1 cellular context compared by ENCODE assay signal in genomic region chr18:48538531-48539405, GRCh38.
A peak's percentile ranks its signal among the peaks of the same experiment; 100 is the strongest.
TF ChIP-seq lines count a peak whose summit lies in the region.

Gene CTIF, plus strand, starts transcription at chr18:48539031. Its CDS starts 80,535 bp downstream, at chr18:48619566.

TF ChIP-seq in HepG2, 621 proteins besides CTCF, POLR2A, EP300 and RAD21 (continued from another document and continues in another):
- TF ChIP-seq HOXA7 (CRISPR knock-in tag; IDR thresholded peaks at IDR 0.05) (no peak), REPIN1 (CRISPR knock-in tag; IDR thresholded peaks at IDR 0.05; ENCODE audit: borderline replicate concordance, low read depth) (peak; percentile 44; the same call in 1 of the 2 replicates), ZFP82 (CRISPR knock-in tag; IDR thresholded peaks at IDR 0.05; ENCODE audit: borderline replicate concordance) (no peak), ZNF430 (CRISPR knock-in tag; IDR thresholded peaks at IDR 0.05) (no peak), ZNF235 (CRISPR knock-in tag; IDR thresholded peaks at IDR 0.05; ENCODE audit: borderline replicate concordance) (no peak), ZFX (CRISPR knock-in tag; IDR thresholded peaks at IDR 0.05; ENCODE audit: low read depth) (peak; percentile 71), ZNF558 (CRISPR knock-in tag; IDR thresholded peaks at IDR 0.05; ENCODE audit: borderline replicate concordance) (no peak), FOXP4 (CRISPR knock-in tag; IDR thresholded peaks at IDR 0.05) (peak; percentile 11; the same call in 1 of the 2 replicates), NFE2L1 (CRISPR knock-in tag; IDR thresholded peaks at IDR 0.05; ENCODE audit: borderline replicate concordance) (no peak), ZNF567 (CRISPR knock-in tag; IDR thresholded peaks at IDR 0.05; ENCODE audit: borderline replicate concordance) (no peak), ARID3A (IDR thresholded peaks at IDR 0.05; ENCODE audit: low read depth, low read length) (no peak), HOXA5 (CRISPR knock-in tag; IDR thresholded peaks at IDR 0.05) (0 out of 2 replicates have a peak, but pooled peaks have one; percentile 30), SP2 (CRISPR knock-in tag; IDR thresholded peaks at IDR 0.05) (no peak), WIZ (CRISPR knock-in tag; IDR thresholded peaks at IDR 0.05) (no peak), ZNF564 (CRISPR knock-in tag; IDR thresholded peaks at IDR 0.05) (no peak), POLR2G (IDR thresholded peaks at IDR 0.05; ENCODE audit: low read depth, low read length) (peak; percentile 88), TCF12 (IDR thresholded peaks at IDR 0.05) (no peak), TCF12 (CRISPR knock-in tag; IDR thresholded peaks at IDR 0.05) (no peak), KDM5A (IDR thresholded peaks at IDR 0.05; ENCODE audit: borderline replicate concordance, low read length) (no peak), PHF8 (CRISPR knock-in tag; IDR thresholded peaks at IDR 0.05) (peak; percentile 79), ATM (IDR thresholded peaks at IDR 0.05; ENCODE audit: borderline replicate concordance) (no peak), ZNF260 (CRISPR knock-in tag; IDR thresholded peaks at IDR 0.05; ENCODE audit: borderline replicate concordance, low read depth) (no peak), SMAD1 (CRISPR knock-in tag; IDR thresholded peaks at IDR 0.05; ENCODE audit: borderline replicate concordance, low read depth) (no peak), SOX6 (IDR thresholded peaks at IDR 0.05) (no peak), SOX6 (CRISPR knock-in tag; IDR thresholded peaks at IDR 0.05) (peak; percentile 70), ZNF713 (CRISPR knock-in tag; IDR thresholded peaks at IDR 0.05) (no peak), ZNF451 (CRISPR knock-in tag; IDR thresholded peaks at IDR 0.05) (no peak), DR1 (CRISPR knock-in tag; IDR thresholded peaks at IDR 0.05) (no peak), ZFP90 (CRISPR knock-in tag; IDR thresholded peaks at IDR 0.05; ENCODE audit: borderline replicate concordance) (peak; percentile 49; the same call in 1 of the 2 replicates), PHF5A (CRISPR knock-in tag; IDR thresholded peaks at IDR 0.05; ENCODE audit: low read depth, unreplicated experiment) (no peak), KLF9 (CRISPR knock-in tag; IDR thresholded peaks at IDR 0.05; ENCODE audit: low read depth) (no peak), GTF3A (CRISPR knock-in tag; conservative IDR thresholded peaks at IDR 0.05) (no peak), FOXP1 (IDR thresholded peaks at IDR 0.05) (no peak), FOXP1 (CRISPR knock-in tag; IDR thresholded peaks at IDR 0.05) (no peak), SIX4 (CRISPR knock-in tag; IDR thresholded peaks at IDR 0.05) (peak; percentile 10; the same call in 1 of the 2 replicates), KLF6 (CRISPR knock-in tag; IDR thresholded peaks at IDR 0.05) (peak; percentile 60), CBFB (CRISPR knock-in tag; IDR thresholded peaks at IDR 0.05) (no peak), KLF15 (CRISPR knock-in tag; IDR thresholded peaks at IDR 0.05; ENCODE audit: borderline replicate concordance) (peak; percentile 61; the same call in 1 of the 2 replicates), ZNF44 (CRISPR knock-in tag; IDR thresholded peaks at IDR 0.05) (no peak)
- TF ChIP-seq, protein P1, sequence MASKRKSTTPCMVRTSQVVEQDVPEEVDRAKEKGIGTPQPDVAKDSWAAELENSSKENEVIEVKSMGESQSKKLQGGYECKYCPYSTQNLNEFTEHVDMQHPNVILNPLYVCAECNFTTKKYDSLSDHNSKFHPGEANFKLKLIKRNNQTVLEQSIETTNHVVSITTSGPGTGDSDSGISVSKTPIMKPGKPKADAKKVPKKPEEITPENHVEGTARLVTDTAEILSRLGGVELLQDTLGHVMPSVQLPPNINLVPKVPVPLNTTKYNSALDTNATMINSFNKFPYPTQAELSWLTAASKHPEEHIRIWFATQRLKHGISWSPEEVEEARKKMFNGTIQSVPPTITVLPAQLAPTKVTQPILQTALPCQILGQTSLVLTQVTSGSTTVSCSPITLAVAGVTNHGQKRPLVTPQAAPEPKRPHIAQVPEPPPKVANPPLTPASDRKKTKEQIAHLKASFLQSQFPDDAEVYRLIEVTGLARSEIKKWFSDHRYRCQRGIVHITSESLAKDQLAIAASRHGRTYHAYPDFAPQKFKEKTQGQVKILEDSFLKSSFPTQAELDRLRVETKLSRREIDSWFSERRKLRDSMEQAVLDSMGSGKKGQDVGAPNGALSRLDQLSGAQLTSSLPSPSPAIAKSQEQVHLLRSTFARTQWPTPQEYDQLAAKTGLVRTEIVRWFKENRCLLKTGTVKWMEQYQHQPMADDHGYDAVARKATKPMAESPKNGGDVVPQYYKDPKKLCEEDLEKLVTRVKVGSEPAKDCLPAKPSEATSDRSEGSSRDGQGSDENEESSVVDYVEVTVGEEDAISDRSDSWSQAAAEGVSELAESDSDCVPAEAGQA (IDR thresholded peaks at IDR 0.05; ENCODE audit: low read depth), result no peak
- TF ChIP-seq, protein P1 (CRISPR knock-in tag; IDR thresholded peaks at IDR 0.05; ENCODE audit: borderline replicate concordance), result no peak
- TF ChIP-seq, protein P2, sequence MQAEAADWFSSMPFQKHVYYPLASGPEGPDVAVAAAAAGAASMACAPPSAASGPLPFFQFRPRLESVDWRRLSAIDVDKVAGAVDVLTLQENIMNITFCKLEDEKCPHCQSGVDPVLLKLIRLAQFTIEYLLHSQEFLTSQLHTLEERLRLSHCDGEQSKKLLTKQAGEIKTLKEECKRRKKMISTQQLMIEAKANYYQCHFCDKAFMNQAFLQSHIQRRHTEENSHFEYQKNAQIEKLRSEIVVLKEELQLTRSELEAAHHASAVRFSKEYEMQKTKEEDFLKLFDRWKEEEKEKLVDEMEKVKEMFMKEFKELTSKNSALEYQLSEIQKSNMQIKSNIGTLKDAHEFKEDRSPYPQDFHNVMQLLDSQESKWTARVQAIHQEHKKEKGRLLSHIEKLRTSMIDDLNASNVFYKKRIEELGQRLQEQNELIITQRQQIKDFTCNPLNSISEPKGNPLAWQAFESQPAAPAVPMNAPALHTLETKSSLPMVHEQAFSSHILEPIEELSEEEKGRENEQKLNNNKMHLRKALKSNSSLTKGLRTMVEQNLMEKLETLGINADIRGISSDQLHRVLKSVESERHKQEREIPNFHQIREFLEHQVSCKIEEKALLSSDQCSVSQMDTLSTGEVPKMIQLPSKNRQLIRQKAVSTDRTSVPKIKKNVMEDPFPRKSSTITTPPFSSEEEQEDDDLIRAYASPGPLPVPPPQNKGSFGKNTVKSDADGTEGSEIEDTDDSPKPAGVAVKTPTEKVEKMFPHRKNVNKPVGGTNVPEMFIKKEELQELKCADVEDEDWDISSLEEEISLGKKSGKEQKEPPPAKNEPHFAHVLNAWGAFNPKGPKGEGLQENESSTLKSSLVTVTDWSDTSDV (CRISPR knock-in tag; IDR thresholded peaks at IDR 0.05), result no peak; the same call in 1 of the 2 replicates
- TF ChIP-seq, protein P3, sequence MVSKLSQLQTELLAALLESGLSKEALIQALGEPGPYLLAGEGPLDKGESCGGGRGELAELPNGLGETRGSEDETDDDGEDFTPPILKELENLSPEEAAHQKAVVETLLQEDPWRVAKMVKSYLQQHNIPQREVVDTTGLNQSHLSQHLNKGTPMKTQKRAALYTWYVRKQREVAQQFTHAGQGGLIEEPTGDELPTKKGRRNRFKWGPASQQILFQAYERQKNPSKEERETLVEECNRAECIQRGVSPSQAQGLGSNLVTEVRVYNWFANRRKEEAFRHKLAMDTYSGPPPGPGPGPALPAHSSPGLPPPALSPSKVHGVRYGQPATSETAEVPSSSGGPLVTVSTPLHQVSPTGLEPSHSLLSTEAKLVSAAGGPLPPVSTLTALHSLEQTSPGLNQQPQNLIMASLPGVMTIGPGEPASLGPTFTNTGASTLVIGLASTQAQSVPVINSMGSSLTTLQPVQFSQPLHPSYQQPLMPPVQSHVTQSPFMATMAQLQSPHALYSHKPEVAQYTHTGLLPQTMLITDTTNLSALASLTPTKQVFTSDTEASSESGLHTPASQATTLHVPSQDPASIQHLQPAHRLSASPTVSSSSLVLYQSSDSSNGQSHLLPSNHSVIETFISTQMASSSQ (IDR thresholded peaks at IDR 0.05; ENCODE audit: low read depth), result no peak
- TF ChIP-seq, protein P3 (CRISPR knock-in tag; IDR thresholded peaks at IDR 0.05; ENCODE audit: borderline replicate concordance), result no peak
- TF ChIP-seq, protein P4, sequence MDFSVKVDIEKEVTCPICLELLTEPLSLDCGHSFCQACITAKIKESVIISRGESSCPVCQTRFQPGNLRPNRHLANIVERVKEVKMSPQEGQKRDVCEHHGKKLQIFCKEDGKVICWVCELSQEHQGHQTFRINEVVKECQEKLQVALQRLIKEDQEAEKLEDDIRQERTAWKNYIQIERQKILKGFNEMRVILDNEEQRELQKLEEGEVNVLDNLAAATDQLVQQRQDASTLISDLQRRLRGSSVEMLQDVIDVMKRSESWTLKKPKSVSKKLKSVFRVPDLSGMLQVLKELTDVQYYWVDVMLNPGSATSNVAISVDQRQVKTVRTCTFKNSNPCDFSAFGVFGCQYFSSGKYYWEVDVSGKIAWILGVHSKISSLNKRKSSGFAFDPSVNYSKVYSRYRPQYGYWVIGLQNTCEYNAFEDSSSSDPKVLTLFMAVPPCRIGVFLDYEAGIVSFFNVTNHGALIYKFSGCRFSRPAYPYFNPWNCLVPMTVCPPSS (IDR thresholded peaks at IDR 0.05), result no peak
- TF ChIP-seq, protein P5, sequence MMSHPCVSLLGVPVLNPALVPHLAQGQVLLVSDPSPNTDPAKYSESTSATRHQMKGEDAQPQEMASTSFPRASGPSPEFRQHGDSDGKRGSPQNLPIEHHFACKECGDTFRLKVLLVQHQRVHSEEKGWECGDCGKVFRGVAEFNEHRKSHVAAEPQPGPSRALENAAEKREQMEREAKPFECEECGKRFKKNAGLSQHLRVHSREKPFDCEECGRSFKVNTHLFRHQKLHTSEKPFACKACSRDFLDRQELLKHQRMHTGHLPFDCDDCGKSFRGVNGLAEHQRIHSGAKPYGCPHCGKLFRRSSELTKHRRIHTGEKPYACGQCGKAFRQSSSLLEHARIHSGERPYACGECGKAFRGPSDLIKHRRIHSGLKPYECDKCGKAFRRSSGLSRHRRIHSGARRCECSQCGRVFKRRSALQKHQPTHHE (CRISPR knock-in tag; IDR thresholded peaks at IDR 0.05; ENCODE audit: borderline replicate concordance), result no peak
- TF ChIP-seq, protein P6, sequence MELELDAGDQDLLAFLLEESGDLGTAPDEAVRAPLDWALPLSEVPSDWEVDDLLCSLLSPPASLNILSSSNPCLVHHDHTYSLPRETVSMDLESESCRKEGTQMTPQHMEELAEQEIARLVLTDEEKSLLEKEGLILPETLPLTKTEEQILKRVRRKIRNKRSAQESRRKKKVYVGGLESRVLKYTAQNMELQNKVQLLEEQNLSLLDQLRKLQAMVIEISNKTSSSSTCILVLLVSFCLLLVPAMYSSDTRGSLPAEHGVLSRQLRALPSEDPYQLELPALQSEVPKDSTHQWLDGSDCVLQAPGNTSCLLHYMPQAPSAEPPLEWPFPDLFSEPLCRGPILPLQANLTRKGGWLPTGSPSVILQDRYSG (CRISPR knock-in tag; IDR thresholded peaks at IDR 0.05), result no peak
